Comparison of ENCODE assay signal across 9 cellular contexts in the genomic region with DNA sequence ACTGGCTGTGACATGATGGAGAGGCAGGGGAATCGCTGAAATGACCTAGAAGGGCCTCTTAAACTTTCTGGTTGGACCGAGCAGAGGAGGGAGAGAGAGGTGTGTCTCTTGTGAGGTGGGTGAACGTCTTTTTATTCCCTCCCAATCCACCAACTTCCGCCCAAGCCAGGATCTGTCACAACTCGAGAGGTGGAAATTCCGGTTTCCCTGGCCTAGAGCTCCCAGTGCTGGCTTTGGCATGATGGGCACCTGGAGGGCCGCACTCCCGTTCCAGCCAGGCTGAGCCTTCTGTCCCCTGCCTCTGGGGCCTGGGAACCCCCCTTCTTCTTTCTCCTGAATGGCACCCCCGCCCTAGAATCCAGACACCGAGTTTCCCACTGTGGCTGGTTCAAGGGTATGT.
DNase-seq lines count a peak whose midpoint lies in the region; ATAC-seq lines count a peak whose summit lies in the region.
"Had no signal": no experiment of that assay in that cellular context is flagged by ENCODE, and none has a peak within 500 bp of the region (broad histone marks: within the 10 kb centered on the region; RNA-seq: fewer than 3 reads in every experiment).

A gene (plus strand): TSS at position 224 of the 400 bp plus-strand sequence. CDS start 994 bp downstream, outside the sequence.

- H3K4me1 Mint-ChIP-seq in T-helper 1 cell treated with Interleukin-12 subunit alpha and Interleukin-12 subunit beta and Interleukin-4 antibody, amounts not matched to agents 30 μg/mL and 1 μg/mL, for 36 hours (ENCODE audit: low read depth) = peaks cover 42% of the 10 kb centered on the region
- peaks cover 43% of the 10 kb centered on the region for H3K4me1 Mint-ChIP-seq in T-helper 2 cell treated with Interferon-gamma antibody and Interleukin-4, amounts not matched to agents 5 μg/mL and 100 μg/mL, for 36 hours (ENCODE audit: low read depth)
- peaks cover 80 to 100% of the 10 kb centered on the region in 2 donors for H3K4me1 Mint-ChIP-seq in stimulated activated naive B cell treated with anti-CD40 and anti-IgM and Interleukin-4, amounts not matched to agents 10 μg/mL and 1 μg/mL and 100 μg/mL, for 72 hours

- DNase-seq in T-helper 1 cell (no peak), kidney tubule cell (ENCODE audit: low spot score) (peak; percentile 53), HUDEP-2 (lab: John Stamatoyannopoulos, UW; ENCODE audit: unreplicated experiment in 76 of 76) (no peak), NCI-H128 (lab: John Stamatoyannopoulos, UW; ENCODE audit: unreplicated experiment) (no peak)
- no peak for DNase-seq in T-helper 2 cell treated with Interferon-gamma antibody and Interleukin-4, amounts not matched to agents 5 μg/mL and 100 μg/mL, for 36 hours (ENCODE audit: low spot score)
- DNase-seq in stimulated activated naive B cell treated with anti-CD40 and anti-IgM and Interleukin-4, amounts not matched to agents 10 μg/mL and 1 μg/mL and 100 μg/mL, for 72 hours = no peak
- DNase-seq: activated gamma-delta T cell treated with Interleukin-2 at 50 U/mL for 16 hours had no signal

- H3K9me3 Mint-ChIP-seq in T-helper 1 cell treated with Interleukin-12 subunit alpha and Interleukin-12 subunit beta and Interleukin-4 antibody, amounts not matched to agents 30 μg/mL and 1 μg/mL, for 36 hours = no peaks in the 10 kb centered on the region
- no peaks in the 10 kb centered on the region for H3K9me3 Mint-ChIP-seq in T-helper 2 cell treated with Interferon-gamma antibody and Interleukin-4, amounts not matched to agents 5 μg/mL and 100 μg/mL, for 36 hours
- no peaks in the 10 kb centered on the region for H3K9me3 Mint-ChIP-seq in stimulated activated naive B cell treated with anti-CD40 and anti-IgM and Interleukin-4, amounts not matched to agents 10 μg/mL and 1 μg/mL and 100 μg/mL, for 72 hours

- no peaks in the 10 kb centered on the region for H3K36me3 Mint-ChIP-seq in T-helper 1 cell treated with Interleukin-12 subunit alpha and Interleukin-12 subunit beta and Interleukin-4 antibody, amounts not matched to agents 30 μg/mL and 1 μg/mL, for 36 hours (ENCODE audit: low read depth)
- H3K36me3 Mint-ChIP-seq in T-helper 2 cell treated with Interferon-gamma antibody and Interleukin-4, amounts not matched to agents 5 μg/mL and 100 μg/mL, for 36 hours (ENCODE audit: low read depth) = no peaks in the 10 kb centered on the region
- peaks cover 29 to 36% of the 10 kb centered on the region in 2 donors for H3K36me3 Mint-ChIP-seq in stimulated activated naive B cell treated with anti-CD40 and anti-IgM and Interleukin-4, amounts not matched to agents 10 μg/mL and 1 μg/mL and 100 μg/mL, for 72 hours

- H3K27ac Mint-ChIP-seq in T-helper 1 cell treated with Interleukin-12 subunit alpha and Interleukin-12 subunit beta and Interleukin-4 antibody, amounts not matched to agents 30 μg/mL and 1 μg/mL, for 36 hours = peak within 1 kb of the TSS; percentile 79
- peak within 1 kb of the TSS; percentile 80 for H3K27ac Mint-ChIP-seq in T-helper 2 cell treated with Interferon-gamma antibody and Interleukin-4, amounts not matched to agents 5 μg/mL and 100 μg/mL, for 36 hours
- peak within 1 kb of the TSS; percentile 97 for H3K27ac Mint-ChIP-seq in stimulated activated naive B cell treated with anti-CD40 and anti-IgM and Interleukin-4, amounts not matched to agents 10 μg/mL and 1 μg/mL and 100 μg/mL, for 72 hours

- ATAC-seq in stimulated activated naive B cell treated with anti-CD40 and anti-IgM and Interleukin-4, amounts not matched to agents 10 μg/mL and 1 μg/mL and 100 μg/mL, for 72 hours (replicated peaks) = no peak
- ATAC-seq in HG02938 (IDR thresholded peaks at IDR 0.05; ENCODE audit: unreplicated experiment) = no peak

- H3K4me3 Mint-ChIP-seq in T-helper 1 cell treated with Interleukin-12 subunit alpha and Interleukin-12 subunit beta and Interleukin-4 antibody, amounts not matched to agents 30 μg/mL and 1 μg/mL, for 36 hours = peak within 1 kb of the TSS; percentile 59
- peak within 1 kb of the TSS; percentile 81 for H3K4me3 Mint-ChIP-seq in T-helper 2 cell treated with Interferon-gamma antibody and Interleukin-4, amounts not matched to agents 5 μg/mL and 100 μg/mL, for 36 hours
- peak within 1 kb of the TSS; percentile 96 to 100 for H3K4me3 Mint-ChIP-seq in stimulated activated naive B cell treated with anti-CD40 and anti-IgM and Interleukin-4, amounts not matched to agents 10 μg/mL and 1 μg/mL and 100 μg/mL, for 72 hours

- no peaks in the 10 kb centered on the region for H3K27me3 Mint-ChIP-seq in T-helper 1 cell treated with Interleukin-12 subunit alpha and Interleukin-12 subunit beta and Interleukin-4 antibody, amounts not matched to agents 30 μg/mL and 1 μg/mL, for 36 hours (ENCODE audit: low read depth)
- H3K27me3 Mint-ChIP-seq in T-helper 2 cell treated with Interferon-gamma antibody and Interleukin-4, amounts not matched to agents 5 μg/mL and 100 μg/mL, for 36 hours (ENCODE audit: low read depth) = no peaks in the 10 kb centered on the region
- H3K27me3 Mint-ChIP-seq in stimulated activated naive B cell treated with anti-CD40 and anti-IgM and Interleukin-4, amounts not matched to agents 10 μg/mL and 1 μg/mL and 100 μg/mL, for 72 hours = no peaks in the 10 kb centered on the region
